In the genomic region with DNA sequence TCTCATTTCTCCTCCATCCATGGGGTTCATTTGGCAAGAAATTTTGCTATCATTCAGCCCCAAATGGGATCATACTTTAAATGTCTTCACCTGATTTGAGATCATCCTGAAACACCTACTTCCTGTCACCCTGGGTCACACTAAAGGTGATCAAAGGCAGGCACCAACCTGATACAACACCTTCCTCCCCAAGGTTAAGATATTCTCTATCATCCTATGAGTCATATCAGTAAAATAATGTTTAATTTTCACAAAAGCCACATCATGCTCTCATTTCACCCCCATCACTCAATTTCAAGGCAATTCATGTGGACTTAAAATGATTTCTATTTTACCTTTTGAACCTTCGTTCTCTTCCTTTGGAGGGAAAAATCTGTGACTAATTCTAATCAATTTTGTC, we compare ENCODE assay signal across 26 cellular contexts.
"Had no signal": no experiment of that assay in that cellular context is flagged by ENCODE, and none has a peak within 500 bp of the region (broad histone marks: within the 10 kb centered on the region; RNA-seq: fewer than 3 reads in every experiment).

No MANE protein-coding gene starts in this region.

- H3K4me2 ChIP-seq: neural progenitor cell had no signal

- DNase-seq: natural killer cell; occipital lobe; ovary; posterior cingulate gyrus; psoas muscle; right cardiac atrium; right lobe of liver; sigmoid colon; small intestine; stimulated activated CD4-positive, alpha-beta T cell treated with anti-CD3 and anti-CD28 coated beads, Interleukin-15, amount 100 ng/mL, for 24 hours; stimulated activated CD4-positive, alpha-beta T cell treated with anti-CD3 and anti-CD28 coated beads, Interleukin-2, amount 100 ng/mL, for 24 hours; stimulated activated CD4-positive, alpha-beta T cell treated with anti-CD3 and anti-CD28 coated beads, Interleukin-2, amount 100 ng/mL, for 48 hours; stimulated activated CD4-positive, alpha-beta T cell treated with anti-CD3 and anti-CD28 coated beads, Interleukin-4, amount 100 ng/mL, for 24 hours; stimulated activated naive B cell treated with anti-CD40 and anti-IgM and Interleukin-4, amounts not matched to agents 10 μg/mL and 1 μg/mL and 100 μg/mL, for 72 hours; stimulated activated naive CD4-positive, alpha-beta T cell treated with Interleukin-2 at 50 U/mL for 16 hours; stomach; thyroid gland; trophoblast cell; upper lobe of left lung had no signal

- H3K4me3 ChIP-seq: neural progenitor cell, ovary, psoas muscle, right lobe of liver, sigmoid colon, stomach, thoracic aorta, thyroid gland, tibial nerve, upper lobe of left lung, vagina had no signal

- ATAC-seq: natural killer cell; psoas muscle; right cardiac atrium; stimulated activated effector memory CD8-positive, alpha-beta T cell treated with anti-CD3 and anti-CD28 coated beads, Interleukin-12 subunit alpha, Interleukin-12 subunit beta, amount 100 ng/mL, for 72 hours; stimulated activated naive B cell treated with anti-CD40 and anti-IgM and Interleukin-4, amounts not matched to agents 10 μg/mL and 1 μg/mL and 100 μg/mL, for 72 hours had no signal

- H3K4me1 ChIP-seq: neural progenitor cell, parathyroid adenoma, psoas muscle, sigmoid colon, stomach, thyroid gland, tibial nerve, upper lobe of left lung, vagina had no signal

- H3K79me2 ChIP-seq: parathyroid adenoma had no signal

- H3K36me3 ChIP-seq: neural progenitor cell, ovary, right lobe of liver, sigmoid colon, stomach, thoracic aorta, thyroid gland, tibial nerve, upper lobe of left lung, vagina had no signal

- H3K27me3 ChIP-seq: neural progenitor cell, ovary, right lobe of liver, sigmoid colon, stomach, thyroid gland, tibial nerve, upper lobe of left lung, vagina had no signal

- H3K9me3 ChIP-seq: ovary, psoas muscle, right lobe of liver, sigmoid colon, stomach, thoracic aorta, thyroid gland, tibial nerve, upper lobe of left lung, vagina had no signal

- FAIRE-seq: small intestine, urothelium cell line had no signal

- H3K27ac ChIP-seq: neural progenitor cell, ovary, parathyroid adenoma, psoas muscle, right lobe of liver, sigmoid colon, stomach, thoracic aorta, thyroid gland, tibial nerve, upper lobe of left lung, vagina had no signal

- H2AFZ ChIP-seq: neural progenitor cell, parathyroid adenoma had no signal

- H3K9ac ChIP-seq: neural progenitor cell, parathyroid adenoma had no signal
